In genomic region chr5:5387192-5387591, GRCh38 we compare ENCODE assay signal across 16 cellular contexts.
"Had no signal": no experiment of that assay in that cellular context is flagged by ENCODE, and none has a peak within 500 bp of the region (broad histone marks: within the 10 kb centered on the region; RNA-seq: fewer than 3 reads in every experiment).

No MANE protein-coding gene starts in this region.

- DNase-seq: activated CD4-positive, alpha-beta T cell treated with anti-CD3 and anti-CD28 coated beads, Interleukin-2, amount 10 ng/mL, durations not matched to agents 24 days and 14 days; activated CD8-positive, alpha-beta memory T cell treated with anti-CD3 and anti-CD28 coated beads for 24 hours; activated naive CD4-positive, alpha-beta T cell treated with anti-CD3 and anti-CD28 coated beads for 36 hours; cerebellar nuclear complex; dermis blood vessel endothelial cell; glutamatergic neuron; left colon; naive thymus-derived CD4-positive, alpha-beta T cell; posterior cingulate gyrus; right cardiac atrium; T-cell; testis had no signal

- H3K9me3 Mint-ChIP-seq: activated CD4-positive, alpha-beta T cell treated with anti-CD3 and anti-CD28 coated beads, Interleukin-2, amount 10 ng/mL, durations not matched to agents 24 days and 14 days; activated naive CD4-positive, alpha-beta T cell treated with anti-CD3 and anti-CD28 coated beads for 36 hours; stimulated activated memory B cell treated with anti-CD40 and anti-IgM and Interleukin-4, amounts not matched to agents 10 μg/mL and 1 μg/mL and 100 μg/mL, for 72 hours; T-cell had no signal

- H3K4me3 Mint-ChIP-seq: activated CD4-positive, alpha-beta T cell treated with anti-CD3 and anti-CD28 coated beads, Interleukin-2, amount 10 ng/mL, durations not matched to agents 24 days and 14 days; activated naive CD4-positive, alpha-beta T cell treated with anti-CD3 and anti-CD28 coated beads for 36 hours; brain; naive thymus-derived CD4-positive, alpha-beta T cell; stimulated activated memory B cell treated with anti-CD40 and anti-IgM and Interleukin-4, amounts not matched to agents 10 μg/mL and 1 μg/mL and 100 μg/mL, for 72 hours; T-cell; WTC11 had no signal

- ATAC-seq: esophagus mucosa; left colon; naive thymus-derived CD4-positive, alpha-beta T cell; right cardiac atrium; stimulated activated memory B cell treated with anti-CD40 and anti-IgM and Interleukin-4, amounts not matched to agents 10 μg/mL and 1 μg/mL and 100 μg/mL, for 72 hours; T-cell; WTC11 had no signal

- H3K27me3 Mint-ChIP-seq: activated CD4-positive, alpha-beta T cell treated with anti-CD3 and anti-CD28 coated beads, Interleukin-2, amount 10 ng/mL, durations not matched to agents 24 days and 14 days; brain; stimulated activated memory B cell treated with anti-CD40 and anti-IgM and Interleukin-4, amounts not matched to agents 10 μg/mL and 1 μg/mL and 100 μg/mL, for 72 hours; T-cell had no signal

- H3K4me1 Mint-ChIP-seq: activated CD4-positive, alpha-beta T cell treated with anti-CD3 and anti-CD28 coated beads, Interleukin-2, amount 10 ng/mL, durations not matched to agents 24 days and 14 days; brain; naive thymus-derived CD4-positive, alpha-beta T cell; stimulated activated memory B cell treated with anti-CD40 and anti-IgM and Interleukin-4, amounts not matched to agents 10 μg/mL and 1 μg/mL and 100 μg/mL, for 72 hours; T-cell had no signal

- H3K27ac Mint-ChIP-seq: activated CD4-positive, alpha-beta T cell treated with anti-CD3 and anti-CD28 coated beads, Interleukin-2, amount 10 ng/mL, durations not matched to agents 24 days and 14 days; activated naive CD4-positive, alpha-beta T cell treated with anti-CD3 and anti-CD28 coated beads for 36 hours; brain; naive thymus-derived CD4-positive, alpha-beta T cell; stimulated activated memory B cell treated with anti-CD40 and anti-IgM and Interleukin-4, amounts not matched to agents 10 μg/mL and 1 μg/mL and 100 μg/mL, for 72 hours; T-cell; WTC11 had no signal
